12 cellular contexts compared by ENCODE assay signal in genomic region chr9:109317979-109318671, GRCh38. TPM values are rescaled to one million over a fixed set of nuclear protein-coding genes. Genes with fewer than 3 reads are reported as not detected.
DNase-seq lines count a peak whose midpoint lies in the region; ATAC-seq, FAIRE-seq and TF ChIP-seq lines count a peak whose summit lies in the region.
"Had no signal": no experiment of that assay in that cellular context is flagged by ENCODE, and none has a peak within 500 bp of the region (broad histone marks: within the 10 kb centered on the region; RNA-seq: fewer than 3 reads in every experiment).

No MANE protein-coding gene starts in this region.

- H3K4me1 Mint-ChIP-seq in activated T-helper 2 cell treated with anti-CD3 and anti-CD28 coated beads, Interferon-gamma antibody, Interleukin-2, Interleukin-4, amounts not matched to agents 10 μg/mL and 5 μg/mL and 100 μg/mL, durations not matched to agents 14 hours and 24 hours and 36 hours (ENCODE audit: low read depth): peaks cover 8% of the 10 kb centered on the region

- in situ Hi-C loops in HepG2 (cut with HindIII; ENCODE audit: extremely low pct_ligation_motif_present, low pct_unique_long_range_greater_than_20kb): loop anchor here (5.0 kb wide), 1 partner anchor 71 kb away; no protein-coding TSS in a partner anchor

- H3K9me3 ChIP-seq in HepG2 (ENCODE audit: low read length): no peaks in the 10 kb centered on the region
- H3K9me3 ChIP-seq: upper lobe of right lung had no signal

- H3K4me1 ChIP-seq in HepG2 (ENCODE audit: insufficient read depth, low read length): peaks cover 72% of the 10 kb centered on the region

- WGBS in HepG2 (ENCODE audit: low lambda C conversion rate): 64% methylated on average over 13 of the region's 13 CpGs

- no peak for TF ChIP-seq CTCF in C4-2B (conservative IDR thresholded peaks at IDR 0.05)
- no peak for TF ChIP-seq CTCF in HepG2 (CRISPR knock-in tag; IDR thresholded peaks at IDR 0.05)

- H2AFZ ChIP-seq in HepG2 (ENCODE audit: low read length): no peak overlapping the region

- no peak for TF ChIP-seq RAD21 in HepG2 (CRISPR knock-in tag; IDR thresholded peaks at IDR 0.05)

- TF ChIP-seq POLR2A in HepG2 (IDR thresholded peaks at IDR 0.05; ENCODE audit: insufficient read depth in 1 of 2, low read depth in 2 of 2, low read length in 2 of 2): no peak

- no peaks in the 10 kb centered on the region; a peak in 1 of 5 replicates for H3K27me3 ChIP-seq in HepG2 (ENCODE audit: control insufficient read depth in 1 of 2, insufficient read depth in 2 of 2, low read length in 2 of 2)

- H3K4me3 Mint-ChIP-seq in activated T-helper 2 cell treated with anti-CD3 and anti-CD28 coated beads, Interferon-gamma antibody, Interleukin-2, Interleukin-4, amounts not matched to agents 10 μg/mL and 5 μg/mL and 100 μg/mL, durations not matched to agents 14 hours and 24 hours and 36 hours (ENCODE audit: low read depth): peak overlapping the region; percentile 20

- POLR2A ChIA-PET in HepG2 (lab: Yijun Ruan, JAX): interaction anchor here (0.6 to 2.7 kb wide), 4 partner anchors 9 to 211 kb away, joined by 3 to 13 read pairs (median 5); no protein-coding TSS in a partner anchor

- CTCF ChIA-PET in HepG2 (lab: Yijun Ruan, JAX; ENCODE audit: low intra/inter-chr PET ratio, low total read pairs): interaction anchor here (1.0 kb wide), 1 partner anchor 74 kb away, joined by 3 read pairs; no protein-coding TSS in a partner anchor

- no TSS peak for BruUV-seq in HepG2 (replicated peaks; lab: Mats Ljungman, UMichigan)

- H4K20me1 ChIP-seq in HepG2 (ENCODE audit: insufficient read depth, low read length): no peaks in the 10 kb centered on the region

- H3K27ac Mint-ChIP-seq in activated T-helper 2 cell treated with anti-CD3 and anti-CD28 coated beads, Interferon-gamma antibody, Interleukin-2, Interleukin-4, amounts not matched to agents 10 μg/mL and 5 μg/mL and 100 μg/mL, durations not matched to agents 14 hours and 24 hours and 36 hours: no peak overlapping the region

- no peak for ATAC-seq in HepG2
- ATAC-seq: upper lobe of right lung had no signal

- TF ChIP-seq EP300 in HepG2 (IDR thresholded peaks at IDR 0.05; ENCODE audit: low read depth in 2 of 2, low read length in 2 of 2) (no peak), HepG2 (CRISPR knock-in tag; IDR thresholded peaks at IDR 0.05; ENCODE audit: borderline replicate concordance) (no peak)

- peak overlapping the region; percentile 68; the same call in 1 of the 2 replicates for H3K9ac ChIP-seq in HepG2 (ENCODE audit: insufficient read depth, low read depth, low read length)

- peak overlapping the region; percentile 85 for H3K27ac ChIP-seq in C4-2B
- H3K27ac ChIP-seq in HepG2 (ENCODE audit: extremely low read length, insufficient read depth, low read length): no peak overlapping the region
- H3K27ac ChIP-seq: upper lobe of right lung had no signal

- no peaks in the 10 kb centered on the region for H3K36me3 ChIP-seq in HepG2 (replicated peaks in 1 of 2; ENCODE audit: control insufficient read depth in 1 of 2, insufficient read depth in 2 of 2, low read length in 2 of 2)
- H3K36me3 ChIP-seq: upper lobe of right lung had no signal

- intact Hi-C loops in activated T-helper 2 cell treated with anti-CD3 and anti-CD28 coated beads, Interferon-gamma antibody, Interleukin-2, Interleukin-4, amounts not matched to agents 10 μg/mL and 5 μg/mL and 100 μg/mL, durations not matched to agents 14 hours and 24 hours and 36 hours (cut with micrococcal nuclease): loop anchor here (10.0 kb wide), 1 partner anchor 1833 kb away; the partner anchor contains the start of gene KLF4
- intact Hi-C loops in HepG2 (cut with micrococcal nuclease; ENCODE audit: unreplicated experiment): no loop called here

- peak; percentile 15 for FAIRE-seq in HepG2 (lab: Jason Lieb, UNC)

- no peaks in the 10 kb centered on the region for H3K36me3 Mint-ChIP-seq in activated T-helper 2 cell treated with anti-CD3 and anti-CD28 coated beads, Interferon-gamma antibody, Interleukin-2, Interleukin-4, amounts not matched to agents 10 μg/mL and 5 μg/mL and 100 μg/mL, durations not matched to agents 14 hours and 24 hours and 36 hours (ENCODE audit: low read depth)

- H3K4me3 ChIP-seq in HepG2 (replicated peaks in 1 of 3; ENCODE audit: insufficient read depth in 1 of 3, low read depth in 2 of 3, low read length in 3 of 3): peak overlapping the region; percentile 85 to 91 (median 90)

- peaks cover 65% of the 10 kb centered on the region for H3K27me3 Mint-ChIP-seq in activated T-helper 2 cell treated with anti-CD3 and anti-CD28 coated beads, Interferon-gamma antibody, Interleukin-2, Interleukin-4, amounts not matched to agents 10 μg/mL and 5 μg/mL and 100 μg/mL, durations not matched to agents 14 hours and 24 hours and 36 hours (ENCODE audit: low read depth)

- H3K4me2 ChIP-seq in HepG2 (ENCODE audit: low read depth, low read length): peak overlapping the region; percentile 96

- H3K79me2 ChIP-seq in HepG2 (ENCODE audit: insufficient read depth, low read length): peaks cover 56% of the 10 kb centered on the region

- DNase-seq in HPDE6-E6E7 (ENCODE audit: extremely low spot score) (peak; percentile 50), HepG2 (ENCODE audit: low spot score) (no peak), NCI-H146 treated with DMSO at 0.1 percent for 48 hours (lab: John Stamatoyannopoulos, UW; ENCODE audit: unreplicated experiment) (no peak), HCEC 1CT (no peak), DMS114 treated with DMSO at 0.1 percent for 48 hours (lab: John Stamatoyannopoulos, UW; ENCODE audit: unreplicated experiment) (no peak), superior temporal gyrus (ENCODE audit: extremely low spot score) (no peak)
- no peak for DNase-seq in activated T-helper 2 cell treated with anti-CD3 and anti-CD28 coated beads, Interferon-gamma antibody, Interleukin-2, Interleukin-4, amounts not matched to agents 10 μg/mL and 5 μg/mL and 100 μg/mL, durations not matched to agents 14 hours and 24 hours and 36 hours (ENCODE audit: low spot score)
- DNase-seq: activated CD8-positive, alpha-beta memory T cell treated with anti-CD3 and anti-CD28 coated beads for 24 hours; NCI-H1694 treated with DMSO at 0.1 percent for 48 hours; stimulated activated CD4-positive, alpha-beta T cell treated with anti-CD3 and anti-CD28 coated beads, Interleukin-2, amount 100 ng/mL, for 48 hours; upper lobe of right lung had no signal

- H3K9me3 Mint-ChIP-seq in activated T-helper 2 cell treated with anti-CD3 and anti-CD28 coated beads, Interferon-gamma antibody, Interleukin-2, Interleukin-4, amounts not matched to agents 10 μg/mL and 5 μg/mL and 100 μg/mL, durations not matched to agents 14 hours and 24 hours and 36 hours: no peaks in the 10 kb centered on the region

TF ChIP-seq in HepG2, 621 proteins besides CTCF, POLR2A, EP300 and RAD21 (continues in another document):
- TF ChIP-seq ZNF367 (CRISPR knock-in tag; IDR thresholded peaks at IDR 0.05; ENCODE audit: borderline replicate concordance) (no peak), GLI4 (CRISPR knock-in tag; IDR thresholded peaks at IDR 0.05; ENCODE audit: borderline replicate concordance) (no peak), HOXA9 (CRISPR knock-in tag; IDR thresholded peaks at IDR 0.05; ENCODE audit: borderline replicate concordance) (no peak), TBX2 (CRISPR knock-in tag; IDR thresholded peaks at IDR 0.05; ENCODE audit: borderline replicate concordance) (no peak), ZNF891 (CRISPR knock-in tag; IDR thresholded peaks at IDR 0.05) (no peak), ZSCAN31 (CRISPR knock-in tag; IDR thresholded peaks at IDR 0.05; ENCODE audit: low read depth) (no peak), BCL3 (CRISPR knock-in tag; IDR thresholded peaks at IDR 0.05) (no peak), GPN1 (CRISPR knock-in tag; IDR thresholded peaks at IDR 0.05; ENCODE audit: borderline replicate concordance) (no peak), LCORL (IDR thresholded peaks at IDR 0.05) (no peak), LCORL (CRISPR knock-in tag; IDR thresholded peaks at IDR 0.05) (no peak), NPAS2 (CRISPR knock-in tag; IDR thresholded peaks at IDR 0.05; ENCODE audit: borderline replicate concordance) (no peak)

RNA-seq across cellular contexts. Expression of gene EPB41L4B, which starts 2.7 kb away (rescaled TPM):
- total RNA-seq in activated T-helper 2 cell treated with anti-CD3 and anti-CD28 coated beads, Interferon-gamma antibody, Interleukin-2, Interleukin-4, amounts not matched to agents 10 μg/mL and 5 μg/mL and 100 μg/mL, durations not matched to agents 14 hours and 24 hours and 36 hours: 1.5 and 1.6 TPM in 2 replicates
- 22.1 and 25.7 TPM in 2 replicates for total RNA-seq in HepG2 (2016; rRNA removed; fragmentation: Illumina TruSeq; extraction: Trizol)
- total RNA-seq in HepG2 (2016; cell fraction: cytosol; rRNA removed; fragmentation: Illumina TruSeq; extraction: Trizol; ENCODE audit: low read depth): 6.6 and 7.8 TPM in 2 replicates
- total RNA-seq in HepG2 (2016; cell fraction: insoluble cytoplasmic fraction; rRNA removed; fragmentation: Illumina TruSeq; extraction: Trizol): 22.0 TPM in 2 replicates
- total RNA-seq in HepG2 (2016; cell fraction: membrane; rRNA removed; fragmentation: Illumina TruSeq; extraction: Trizol): 24.1 and 27.0 TPM in 2 replicates
- 16.1 and 18.9 TPM in 2 replicates for total RNA-seq in HepG2 (2016; cell fraction: nucleus; rRNA removed; fragmentation: Illumina TruSeq; extraction: Trizol)
- 15.1 and 17.6 TPM in 2 replicates for polyA plus RNA-seq in HepG2 (2011; rRNA removed)
- polyA plus RNA-seq in HepG2 (2011; cell fraction: cytosol; rRNA removed): 8.9 and 12.7 TPM in 2 replicates
- polyA plus RNA-seq in HepG2 (2011; cell fraction: nucleus; rRNA removed): 8.2 and 9.7 TPM in 2 replicates
- polyA plus RNA-seq in HepG2 (2012): 15.0 and 16.1 TPM in 2 replicates
- 7.5 and 8.4 TPM in 2 replicates for polyA plus RNA-seq in HepG2 (2016; cell fraction: cytosol; fragmentation: Illumina TruSeq; extraction: Trizol; ENCODE audit: low read depth)
- 26.8 and 28.4 TPM in 2 replicates for polyA plus RNA-seq in HepG2 (2016; cell fraction: insoluble cytoplasmic fraction; fragmentation: Illumina TruSeq; extraction: Trizol; ENCODE audit: low read depth)
- polyA plus RNA-seq in HepG2 (2016; cell fraction: membrane; fragmentation: Illumina TruSeq; extraction: Trizol; ENCODE audit: low read depth): 20.6 and 23.6 TPM in 2 replicates
- 23.9 and 24.1 TPM in 2 replicates for polyA plus RNA-seq in HepG2 (2016; cell fraction: nucleus; fragmentation: Illumina TruSeq; extraction: Trizol; ENCODE audit: insufficient read depth, low read depth)
- polyA minus RNA-seq in HepG2 (2011; rRNA and poly(A)+ RNA removed; ENCODE audit: low replicate concordance): 8.0 and 15.3 TPM in 2 replicates
- polyA minus RNA-seq in HepG2 (2011; cell fraction: cytosol; rRNA and poly(A)+ RNA removed): 10.9 and 14.4 TPM in 2 replicates
- polyA minus RNA-seq in HepG2 (2011; cell fraction: nucleus; rRNA and poly(A)+ RNA removed): 20.1 and 23.4 TPM in 2 replicates
